ENCODE assay signal across 23 cellular contexts in the genomic region with DNA sequence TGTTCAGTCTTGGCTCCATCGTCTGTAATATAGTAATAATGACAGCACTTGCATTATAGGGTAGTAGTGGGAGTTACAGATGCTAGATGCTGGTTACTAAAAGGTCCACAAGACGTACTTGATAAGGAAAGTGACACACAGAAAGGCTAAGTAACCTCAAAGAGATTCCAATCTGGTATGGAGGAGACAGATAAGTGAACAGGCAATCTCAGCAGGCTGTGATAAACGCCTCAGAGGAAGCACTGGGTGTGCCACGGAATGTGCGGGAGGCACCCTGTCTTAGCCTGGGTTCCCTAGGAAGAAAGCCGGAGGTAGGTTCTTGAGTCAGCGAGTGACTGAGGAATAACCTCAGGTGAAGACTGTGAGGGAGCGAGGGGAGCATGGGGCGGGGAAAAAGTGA.
"Had no signal": no experiment of that assay in that cellular context is flagged by ENCODE, and none has a peak within 500 bp of the region (broad histone marks: within the 10 kb centered on the region; RNA-seq: fewer than 3 reads in every experiment).

No MANE protein-coding gene starts in this region.

- H3K9me3 ChIP-seq: adrenal gland, left lung had no signal

- H3K27ac Mint-ChIP-seq: activated CD4-positive, alpha-beta memory T cell treated with anti-CD3 and anti-CD28 coated beads, Interleukin-2, amount 10 ng/mL, durations not matched to agents 7 days and 5 days; activated CD8-positive, alpha-beta memory T cell treated with anti-CD3 and anti-CD28 coated beads, Interleukin-2, amount 10 ng/mL, durations not matched to agents 7 days and 5 days; effector memory CD8-positive, alpha-beta T cell; nephron progenitor cell; progenitor cell of endocrine pancreas had no signal

- H3K36me3 Mint-ChIP-seq: activated CD8-positive, alpha-beta memory T cell treated with anti-CD3 and anti-CD28 coated beads, Interleukin-2, amount 10 ng/mL, durations not matched to agents 7 days and 5 days had no signal

- H3K4me3 ChIP-seq: adrenal gland, cardiac muscle cell, left lung had no signal

- H3K9me3 Mint-ChIP-seq: activated CD4-positive, alpha-beta memory T cell treated with anti-CD3 and anti-CD28 coated beads, Interleukin-2, amount 10 ng/mL, durations not matched to agents 7 days and 5 days; dendritic cell treated with granulocyte-macrophage colony-stimulating factor and Interleukin-4, amounts not matched to agents 40 ng/mL and 50 ng/mL, for 4 days; effector memory CD8-positive, alpha-beta T cell; nephron progenitor cell had no signal

- H3K27me3 Mint-ChIP-seq: activated CD8-positive, alpha-beta memory T cell treated with anti-CD3 and anti-CD28 coated beads, Interleukin-2, amount 10 ng/mL, durations not matched to agents 7 days and 5 days; effector memory CD8-positive, alpha-beta T cell had no signal

- H3K36me3 ChIP-seq: adrenal gland, cardiac muscle cell, left lung had no signal

- DNase-seq: activated CD4-positive, alpha-beta memory T cell treated with anti-CD3 and anti-CD28 coated beads, Interleukin-2, amount 10 ng/mL, durations not matched to agents 7 days and 5 days; activated CD4-positive, alpha-beta T cell treated with anti-CD3 and anti-CD28 coated beads for 48 hours; activated CD4-positive, CD25-positive, alpha-beta regulatory T cell; activated CD8-positive, alpha-beta memory T cell treated with anti-CD3 and anti-CD28 coated beads, Interleukin-2, amount 10 ng/mL, durations not matched to agents 7 days and 5 days; activated effector memory CD4-positive, alpha-beta T cell treated with Interleukin-2 at 50 U/mL for 16 hours; activated naive CD4-positive, alpha-beta T cell treated with anti-CD3 and anti-CD28 coated beads, Interleukin-2, amount 50 U/mL, for 16 hours; activated T-cell treated with anti-CD3 and anti-CD28 coated beads, Interleukin-2, amount 50 U/mL, for 1 hour; adrenal gland; effector memory CD8-positive, alpha-beta T cell; foreskin melanocyte; head of caudate nucleus; kidney; left lung; midbrain; nephron progenitor cell; stimulated activated CD4-positive, alpha-beta T cell treated with anti-CD3 and anti-CD28 coated beads, Interleukin-12 subunit alpha, Interleukin-12 subunit beta, amount 100 ng/mL, for 4 hours; stimulated activated CD4-positive, alpha-beta T cell treated with anti-CD3 and anti-CD28 coated beads, Interleukin-1b, Interleukin-23, amount 100 ng/mL, for 48 hours; stimulated activated CD8-positive, alpha-beta memory T cell treated with anti-CD3 and anti-CD28 coated beads, Interleukin-4, amount 100 ng/mL, for 48 hours; stimulated activated naive CD4-positive, alpha-beta T cell; SW 1271 had no signal

- H3K27ac ChIP-seq: adrenal gland, cardiac muscle cell, left lung had no signal

- H3K27me3 ChIP-seq: adrenal gland, cardiac muscle cell, left lung had no signal

- ATAC-seq: activated CD8-positive, alpha-beta memory T cell treated with anti-CD3 and anti-CD28 coated beads, Interleukin-2, amount 10 ng/mL, durations not matched to agents 7 days and 5 days; effector memory CD8-positive, alpha-beta T cell; left lung had no signal

- H3K4me1 Mint-ChIP-seq: nephron progenitor cell had no signal

- H3K4me3 Mint-ChIP-seq: activated CD4-positive, alpha-beta memory T cell treated with anti-CD3 and anti-CD28 coated beads, Interleukin-2, amount 10 ng/mL, durations not matched to agents 7 days and 5 days; activated CD8-positive, alpha-beta memory T cell treated with anti-CD3 and anti-CD28 coated beads, Interleukin-2, amount 10 ng/mL, durations not matched to agents 7 days and 5 days; dendritic cell treated with granulocyte-macrophage colony-stimulating factor and Interleukin-4, amounts not matched to agents 40 ng/mL and 50 ng/mL, for 4 days; effector memory CD8-positive, alpha-beta T cell; nephron progenitor cell had no signal
